1 cellular context compared by ENCODE assay signal in the genomic region with DNA sequence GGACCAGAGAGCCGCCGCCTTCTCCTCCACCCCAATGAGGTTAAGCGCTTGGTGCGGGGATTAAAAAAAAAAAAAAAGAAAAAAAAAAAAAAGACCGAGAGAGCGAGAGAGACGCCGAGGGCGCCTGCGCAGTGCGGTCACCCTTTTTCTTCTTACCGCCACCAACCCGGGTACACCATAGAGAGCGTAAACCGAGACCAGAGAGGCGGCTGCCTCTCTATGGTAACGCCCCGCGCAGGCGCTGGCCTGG.
TF ChIP-seq lines count a peak whose summit lies in the region.

A gene (minus strand): TSS at position 61 of the 250 bp plus-strand sequence. CDS start 43,567 bp downstream, outside the sequence.

TF ChIP-seq in HepG2, 621 proteins besides CTCF, POLR2A, EP300 and RAD21 (continued from another document and continues in another):
- TF ChIP-seq ZNF558 (CRISPR knock-in tag; IDR thresholded peaks at IDR 0.05; ENCODE audit: borderline replicate concordance) (no peak), SATB2 (CRISPR knock-in tag; IDR thresholded peaks at IDR 0.05) (no peak), ZNF790 (CRISPR knock-in tag; IDR thresholded peaks at IDR 0.05; ENCODE audit: borderline replicate concordance) (peak; percentile 82; the same call in 1 of the 2 replicates), ZBTB7B (CRISPR knock-in tag; IDR thresholded peaks at IDR 0.05) (no peak), IRF2 (CRISPR knock-in tag; IDR thresholded peaks at IDR 0.05) (no peak), ZNF235 (CRISPR knock-in tag; IDR thresholded peaks at IDR 0.05; ENCODE audit: borderline replicate concordance) (no peak), TBX2 (CRISPR knock-in tag; IDR thresholded peaks at IDR 0.05; ENCODE audit: borderline replicate concordance) (no peak), HNRNPUL1 (IDR thresholded peaks at IDR 0.05; ENCODE audit: low read depth, low read length) (no peak), NAIF1 (CRISPR knock-in tag; IDR thresholded peaks at IDR 0.05; ENCODE audit: borderline replicate concordance) (no peak), SP1 (IDR thresholded peaks at IDR 0.05) (no peak), SP1 (CRISPR knock-in tag; IDR thresholded peaks at IDR 0.05) (no peak), CAMTA2 (CRISPR knock-in tag; IDR thresholded peaks at IDR 0.05; ENCODE audit: borderline replicate concordance) (no peak), POGZ (CRISPR knock-in tag; IDR thresholded peaks at IDR 0.05) (no peak), ZNF567 (CRISPR knock-in tag; IDR thresholded peaks at IDR 0.05; ENCODE audit: borderline replicate concordance) (no peak), ZNF780A (CRISPR knock-in tag; IDR thresholded peaks at IDR 0.05) (no peak), ZNF12 (CRISPR knock-in tag; IDR thresholded peaks at IDR 0.05) (no peak), ARNT (IDR thresholded peaks at IDR 0.05) (no peak), MLLT10 (CRISPR knock-in tag; IDR thresholded peaks at IDR 0.05) (no peak), HOXA3 (CRISPR knock-in tag; IDR thresholded peaks at IDR 0.05) (no peak), ZNF460 (CRISPR knock-in tag; IDR thresholded peaks at IDR 0.05; ENCODE audit: borderline replicate concordance) (no peak), ZNF556 (CRISPR knock-in tag; IDR thresholded peaks at IDR 0.05; ENCODE audit: borderline replicate concordance) (no peak; the same call in 1 of the 2 replicates), ZNF549 (CRISPR knock-in tag; IDR thresholded peaks at IDR 0.05) (no peak), GABPA (IDR thresholded peaks at IDR 0.05; ENCODE audit: low read depth, low read length) (no peak), GABPA (CRISPR knock-in tag; IDR thresholded peaks at IDR 0.05; ENCODE audit: low read depth) (no peak), RBM22 (optimal IDR thresholded peaks at IDR 0.05; ENCODE audit: low read length) (peak; percentile 23), KLF15 (CRISPR knock-in tag; IDR thresholded peaks at IDR 0.05; ENCODE audit: borderline replicate concordance) (0 out of 2 replicates have a peak, but pooled peaks have one; percentile 19), BHLHE40 (IDR thresholded peaks at IDR 0.05; ENCODE audit: low read length) (peak; percentile 24; the same call in 1 of the 2 replicates), ZMYM4 (CRISPR knock-in tag; IDR thresholded peaks at IDR 0.05) (no peak), GPN1 (CRISPR knock-in tag; IDR thresholded peaks at IDR 0.05; ENCODE audit: borderline replicate concordance) (no peak), SRSF1 (optimal IDR thresholded peaks at IDR 0.05; ENCODE audit: low read depth, low read length) (peak; percentile 54), SOX13 (IDR thresholded peaks at IDR 0.05) (no peak), SOX13 (CRISPR knock-in tag; conservative IDR thresholded peaks at IDR 0.05 in 1 of 2, IDR thresholded peaks at IDR 0.05 in 1 of 2) (no peak), ZNF782 (CRISPR knock-in tag; IDR thresholded peaks at IDR 0.05; ENCODE audit: borderline replicate concordance) (no peak), HCFC1 (IDR thresholded peaks at IDR 0.05; ENCODE audit: low read depth, low read length) (no peak), MXI1 (IDR thresholded peaks at IDR 0.05; ENCODE audit: borderline replicate concordance, low read depth, low read length) (no peak), NONO (IDR thresholded peaks at IDR 0.05) (no peak), NONO (CRISPR knock-in tag; conservative IDR thresholded peaks at IDR 0.05) (no peak), EZH2 (conservative IDR thresholded peaks at IDR 0.05; ENCODE audit: low read depth, low read length) (no peak), KLF6 (CRISPR knock-in tag; IDR thresholded peaks at IDR 0.05) (no peak; the same call in 1 of the 2 replicates), ZNF678 (CRISPR knock-in tag; IDR thresholded peaks at IDR 0.05) (no peak)
- TF ChIP-seq, protein P1, sequence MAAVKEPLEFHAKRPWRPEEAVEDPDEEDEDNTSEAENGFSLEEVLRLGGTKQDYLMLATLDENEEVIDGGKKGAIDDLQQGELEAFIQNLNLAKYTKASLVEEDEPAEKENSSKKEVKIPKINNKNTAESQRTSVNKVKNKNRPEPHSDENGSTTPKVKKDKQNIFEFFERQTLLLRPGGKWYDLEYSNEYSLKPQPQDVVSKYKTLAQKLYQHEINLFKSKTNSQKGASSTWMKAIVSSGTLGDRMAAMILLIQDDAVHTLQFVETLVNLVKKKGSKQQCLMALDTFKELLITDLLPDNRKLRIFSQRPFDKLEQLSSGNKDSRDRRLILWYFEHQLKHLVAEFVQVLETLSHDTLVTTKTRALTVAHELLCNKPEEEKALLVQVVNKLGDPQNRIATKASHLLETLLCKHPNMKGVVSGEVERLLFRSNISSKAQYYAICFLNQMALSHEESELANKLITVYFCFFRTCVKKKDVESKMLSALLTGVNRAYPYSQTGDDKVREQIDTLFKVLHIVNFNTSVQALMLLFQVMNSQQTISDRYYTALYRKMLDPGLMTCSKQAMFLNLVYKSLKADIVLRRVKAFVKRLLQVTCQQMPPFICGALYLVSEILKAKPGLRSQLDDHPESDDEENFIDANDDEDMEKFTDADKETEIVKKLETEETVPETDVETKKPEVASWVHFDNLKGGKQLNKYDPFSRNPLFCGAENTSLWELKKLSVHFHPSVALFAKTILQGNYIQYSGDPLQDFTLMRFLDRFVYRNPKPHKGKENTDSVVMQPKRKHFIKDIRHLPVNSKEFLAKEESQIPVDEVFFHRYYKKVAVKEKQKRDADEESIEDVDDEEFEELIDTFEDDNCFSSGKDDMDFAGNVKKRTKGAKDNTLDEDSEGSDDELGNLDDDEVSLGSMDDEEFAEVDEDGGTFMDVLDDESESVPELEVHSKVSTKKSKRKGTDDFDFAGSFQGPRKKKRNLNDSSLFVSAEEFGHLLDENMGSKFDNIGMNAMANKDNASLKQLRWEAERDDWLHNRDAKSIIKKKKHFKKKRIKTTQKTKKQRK (IDR thresholded peaks at IDR 0.05; ENCODE audit: low read length): no peak
- TF ChIP-seq, protein P2, sequence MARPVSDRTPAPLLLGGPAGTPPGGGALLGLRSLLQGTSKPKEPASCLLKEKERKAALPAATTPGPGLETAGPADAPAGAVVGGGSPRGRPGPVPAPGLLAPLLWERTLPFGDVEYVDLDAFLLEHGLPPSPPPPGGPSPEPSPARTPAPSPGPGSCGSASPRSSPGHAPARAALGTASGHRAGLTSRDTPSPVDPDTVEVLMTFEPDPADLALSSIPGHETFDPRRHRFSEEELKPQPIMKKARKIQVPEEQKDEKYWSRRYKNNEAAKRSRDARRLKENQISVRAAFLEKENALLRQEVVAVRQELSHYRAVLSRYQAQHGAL (CRISPR knock-in tag; IDR thresholded peaks at IDR 0.05; ENCODE audit: not compliant biosample characterization): no peak
- TF ChIP-seq, protein P3, sequence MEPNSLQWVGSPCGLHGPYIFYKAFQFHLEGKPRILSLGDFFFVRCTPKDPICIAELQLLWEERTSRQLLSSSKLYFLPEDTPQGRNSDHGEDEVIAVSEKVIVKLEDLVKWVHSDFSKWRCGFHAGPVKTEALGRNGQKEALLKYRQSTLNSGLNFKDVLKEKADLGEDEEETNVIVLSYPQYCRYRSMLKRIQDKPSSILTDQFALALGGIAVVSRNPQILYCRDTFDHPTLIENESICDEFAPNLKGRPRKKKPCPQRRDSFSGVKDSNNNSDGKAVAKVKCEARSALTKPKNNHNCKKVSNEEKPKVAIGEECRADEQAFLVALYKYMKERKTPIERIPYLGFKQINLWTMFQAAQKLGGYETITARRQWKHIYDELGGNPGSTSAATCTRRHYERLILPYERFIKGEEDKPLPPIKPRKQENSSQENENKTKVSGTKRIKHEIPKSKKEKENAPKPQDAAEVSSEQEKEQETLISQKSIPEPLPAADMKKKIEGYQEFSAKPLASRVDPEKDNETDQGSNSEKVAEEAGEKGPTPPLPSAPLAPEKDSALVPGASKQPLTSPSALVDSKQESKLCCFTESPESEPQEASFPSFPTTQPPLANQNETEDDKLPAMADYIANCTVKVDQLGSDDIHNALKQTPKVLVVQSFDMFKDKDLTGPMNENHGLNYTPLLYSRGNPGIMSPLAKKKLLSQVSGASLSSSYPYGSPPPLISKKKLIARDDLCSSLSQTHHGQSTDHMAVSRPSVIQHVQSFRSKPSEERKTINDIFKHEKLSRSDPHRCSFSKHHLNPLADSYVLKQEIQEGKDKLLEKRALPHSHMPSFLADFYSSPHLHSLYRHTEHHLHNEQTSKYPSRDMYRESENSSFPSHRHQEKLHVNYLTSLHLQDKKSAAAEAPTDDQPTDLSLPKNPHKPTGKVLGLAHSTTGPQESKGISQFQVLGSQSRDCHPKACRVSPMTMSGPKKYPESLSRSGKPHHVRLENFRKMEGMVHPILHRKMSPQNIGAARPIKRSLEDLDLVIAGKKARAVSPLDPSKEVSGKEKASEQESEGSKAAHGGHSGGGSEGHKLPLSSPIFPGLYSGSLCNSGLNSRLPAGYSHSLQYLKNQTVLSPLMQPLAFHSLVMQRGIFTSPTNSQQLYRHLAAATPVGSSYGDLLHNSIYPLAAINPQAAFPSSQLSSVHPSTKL (CRISPR knock-in tag; IDR thresholded peaks at IDR 0.05): no peak
- TF ChIP-seq, protein P4, sequence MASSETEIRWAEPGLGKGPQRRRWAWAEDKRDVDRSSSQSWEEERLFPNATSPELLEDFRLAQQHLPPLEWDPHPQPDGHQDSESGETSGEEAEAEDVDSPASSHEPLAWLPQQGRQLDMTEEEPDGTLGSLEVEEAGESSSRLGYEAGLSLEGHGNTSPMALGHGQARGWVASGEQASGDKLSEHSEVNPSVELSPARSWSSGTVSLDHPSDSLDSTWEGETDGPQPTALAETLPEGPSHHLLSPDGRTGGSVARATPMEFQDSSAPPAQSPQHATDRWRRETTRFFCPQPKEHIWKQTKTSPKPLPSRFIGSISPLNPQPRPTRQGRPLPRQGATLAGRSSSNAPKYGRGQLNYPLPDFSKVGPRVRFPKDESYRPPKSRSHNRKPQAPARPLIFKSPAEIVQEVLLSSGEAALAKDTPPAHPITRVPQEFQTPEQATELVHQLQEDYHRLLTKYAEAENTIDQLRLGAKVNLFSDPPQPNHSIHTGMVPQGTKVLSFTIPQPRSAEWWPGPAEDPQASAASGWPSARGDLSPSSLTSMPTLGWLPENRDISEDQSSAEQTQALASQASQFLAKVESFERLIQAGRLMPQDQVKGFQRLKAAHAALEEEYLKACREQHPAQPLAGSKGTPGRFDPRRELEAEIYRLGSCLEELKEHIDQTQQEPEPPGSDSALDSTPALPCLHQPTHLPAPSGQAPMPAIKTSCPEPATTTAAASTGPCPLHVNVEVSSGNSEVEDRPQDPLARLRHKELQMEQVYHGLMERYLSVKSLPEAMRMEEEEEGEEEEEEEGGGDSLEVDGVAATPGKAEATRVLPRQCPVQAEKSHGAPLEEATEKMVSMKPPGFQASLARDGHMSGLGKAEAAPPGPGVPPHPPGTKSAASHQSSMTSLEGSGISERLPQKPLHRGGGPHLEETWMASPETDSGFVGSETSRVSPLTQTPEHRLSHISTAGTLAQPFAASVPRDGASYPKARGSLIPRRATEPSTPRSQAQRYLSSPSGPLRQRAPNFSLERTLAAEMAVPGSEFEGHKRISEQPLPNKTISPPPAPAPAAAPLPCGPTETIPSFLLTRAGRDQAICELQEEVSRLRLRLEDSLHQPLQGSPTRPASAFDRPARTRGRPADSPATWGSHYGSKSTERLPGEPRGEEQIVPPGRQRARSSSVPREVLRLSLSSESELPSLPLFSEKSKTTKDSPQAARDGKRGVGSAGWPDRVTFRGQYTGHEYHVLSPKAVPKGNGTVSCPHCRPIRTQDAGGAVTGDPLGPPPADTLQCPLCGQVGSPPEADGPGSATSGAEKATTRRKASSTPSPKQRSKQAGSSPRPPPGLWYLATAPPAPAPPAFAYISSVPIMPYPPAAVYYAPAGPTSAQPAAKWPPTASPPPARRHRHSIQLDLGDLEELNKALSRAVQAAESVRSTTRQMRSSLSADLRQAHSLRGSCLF (CRISPR knock-in tag; IDR thresholded peaks at IDR 0.05; ENCODE audit: borderline replicate concordance): no peak
- TF ChIP-seq, protein P5, sequence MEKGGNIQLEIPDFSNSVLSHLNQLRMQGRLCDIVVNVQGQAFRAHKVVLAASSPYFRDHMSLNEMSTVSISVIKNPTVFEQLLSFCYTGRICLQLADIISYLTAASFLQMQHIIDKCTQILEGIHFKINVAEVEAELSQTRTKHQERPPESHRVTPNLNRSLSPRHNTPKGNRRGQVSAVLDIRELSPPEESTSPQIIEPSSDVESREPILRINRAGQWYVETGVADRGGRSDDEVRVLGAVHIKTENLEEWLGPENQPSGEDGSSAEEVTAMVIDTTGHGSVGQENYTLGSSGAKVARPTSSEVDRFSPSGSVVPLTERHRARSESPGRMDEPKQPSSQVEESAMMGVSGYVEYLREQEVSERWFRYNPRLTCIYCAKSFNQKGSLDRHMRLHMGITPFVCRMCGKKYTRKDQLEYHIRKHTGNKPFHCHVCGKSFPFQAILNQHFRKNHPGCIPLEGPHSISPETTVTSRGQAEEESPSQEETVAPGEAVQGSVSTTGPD (CRISPR knock-in tag; IDR thresholded peaks at IDR 0.05): no peak
- TF ChIP-seq, protein P6, sequence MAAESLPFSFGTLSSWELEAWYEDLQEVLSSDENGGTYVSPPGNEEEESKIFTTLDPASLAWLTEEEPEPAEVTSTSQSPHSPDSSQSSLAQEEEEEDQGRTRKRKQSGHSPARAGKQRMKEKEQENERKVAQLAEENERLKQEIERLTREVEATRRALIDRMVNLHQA (CRISPR knock-in tag; IDR thresholded peaks at IDR 0.05): no peak
- TF ChIP-seq, protein P7, sequence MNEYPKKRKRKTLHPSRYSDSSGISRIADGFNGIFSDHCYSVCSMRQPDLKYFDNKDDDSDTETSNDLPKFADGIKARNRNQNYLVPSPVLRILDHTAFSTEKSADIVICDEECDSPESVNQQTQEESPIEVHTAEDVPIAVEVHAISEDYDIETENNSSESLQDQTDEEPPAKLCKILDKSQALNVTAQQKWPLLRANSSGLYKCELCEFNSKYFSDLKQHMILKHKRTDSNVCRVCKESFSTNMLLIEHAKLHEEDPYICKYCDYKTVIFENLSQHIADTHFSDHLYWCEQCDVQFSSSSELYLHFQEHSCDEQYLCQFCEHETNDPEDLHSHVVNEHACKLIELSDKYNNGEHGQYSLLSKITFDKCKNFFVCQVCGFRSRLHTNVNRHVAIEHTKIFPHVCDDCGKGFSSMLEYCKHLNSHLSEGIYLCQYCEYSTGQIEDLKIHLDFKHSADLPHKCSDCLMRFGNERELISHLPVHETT (CRISPR knock-in tag; conservative IDR thresholded peaks at IDR 0.05): no peak
- TF ChIP-seq, protein P8, sequence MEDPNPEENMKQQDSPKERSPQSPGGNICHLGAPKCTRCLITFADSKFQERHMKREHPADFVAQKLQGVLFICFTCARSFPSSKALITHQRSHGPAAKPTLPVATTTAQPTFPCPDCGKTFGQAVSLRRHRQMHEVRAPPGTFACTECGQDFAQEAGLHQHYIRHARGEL (CRISPR knock-in tag; IDR thresholded peaks at IDR 0.05): 0 out of 2 replicates have a peak, but pooled peaks have one; percentile 42
- TF ChIP-seq, protein P9, sequence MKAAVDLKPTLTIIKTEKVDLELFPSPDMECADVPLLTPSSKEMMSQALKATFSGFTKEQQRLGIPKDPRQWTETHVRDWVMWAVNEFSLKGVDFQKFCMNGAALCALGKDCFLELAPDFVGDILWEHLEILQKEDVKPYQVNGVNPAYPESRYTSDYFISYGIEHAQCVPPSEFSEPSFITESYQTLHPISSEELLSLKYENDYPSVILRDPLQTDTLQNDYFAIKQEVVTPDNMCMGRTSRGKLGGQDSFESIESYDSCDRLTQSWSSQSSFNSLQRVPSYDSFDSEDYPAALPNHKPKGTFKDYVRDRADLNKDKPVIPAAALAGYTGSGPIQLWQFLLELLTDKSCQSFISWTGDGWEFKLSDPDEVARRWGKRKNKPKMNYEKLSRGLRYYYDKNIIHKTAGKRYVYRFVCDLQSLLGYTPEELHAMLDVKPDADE (CRISPR knock-in tag; IDR thresholded peaks at IDR 0.05): 0 out of 2 replicates have a peak, but pooled peaks have one; percentile 60
